Comparison of ENCODE assay signal across 1 cellular context in the genomic region with DNA sequence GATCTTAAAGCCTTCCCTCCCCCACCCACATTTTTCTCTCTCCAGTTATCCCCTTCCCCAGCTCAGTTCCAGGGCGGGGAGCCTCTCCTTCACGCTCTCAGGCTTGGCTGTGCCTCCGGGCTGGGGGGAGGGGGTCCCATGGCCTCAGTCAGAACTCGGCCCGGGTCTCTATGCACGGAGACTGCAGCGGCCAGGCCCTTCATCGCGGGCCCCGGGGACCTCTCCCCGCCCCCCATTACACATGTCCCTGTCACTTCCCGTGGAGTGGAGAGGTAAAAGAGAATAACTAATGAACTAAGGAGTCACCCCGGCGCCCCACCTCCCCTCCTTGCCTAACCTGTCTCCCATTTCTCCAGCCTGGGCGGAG.
TF ChIP-seq lines count a peak whose summit lies in the region.

No MANE protein-coding gene starts in this region.

TF ChIP-seq in GM23338, 12 proteins besides CTCF, POLR2A, EP300 and RAD21 (continued from another document):
- no peak for TF ChIP-seq ZNF462 (CRISPR knock-in tag; IDR thresholded peaks at IDR 0.05)
- no peak for TF ChIP-seq NANOG (IDR thresholded peaks at IDR 0.05; ENCODE audit: borderline replicate concordance)
- TF ChIP-seq ZNF331 (CRISPR knock-in tag; IDR thresholded peaks at IDR 0.05; ENCODE audit: low read depth) = no peak
- TF ChIP-seq STAT1 (IDR thresholded peaks at IDR 0.05; ENCODE audit: unreplicated experiment) = no peak
- TF ChIP-seq EZH2 (IDR thresholded peaks at IDR 0.05; ENCODE audit: low read depth, unreplicated experiment) = no peak
- no peak for TF ChIP-seq ZNF114 (CRISPR knock-in tag; IDR thresholded peaks at IDR 0.05)
- TF ChIP-seq, protein P1, sequence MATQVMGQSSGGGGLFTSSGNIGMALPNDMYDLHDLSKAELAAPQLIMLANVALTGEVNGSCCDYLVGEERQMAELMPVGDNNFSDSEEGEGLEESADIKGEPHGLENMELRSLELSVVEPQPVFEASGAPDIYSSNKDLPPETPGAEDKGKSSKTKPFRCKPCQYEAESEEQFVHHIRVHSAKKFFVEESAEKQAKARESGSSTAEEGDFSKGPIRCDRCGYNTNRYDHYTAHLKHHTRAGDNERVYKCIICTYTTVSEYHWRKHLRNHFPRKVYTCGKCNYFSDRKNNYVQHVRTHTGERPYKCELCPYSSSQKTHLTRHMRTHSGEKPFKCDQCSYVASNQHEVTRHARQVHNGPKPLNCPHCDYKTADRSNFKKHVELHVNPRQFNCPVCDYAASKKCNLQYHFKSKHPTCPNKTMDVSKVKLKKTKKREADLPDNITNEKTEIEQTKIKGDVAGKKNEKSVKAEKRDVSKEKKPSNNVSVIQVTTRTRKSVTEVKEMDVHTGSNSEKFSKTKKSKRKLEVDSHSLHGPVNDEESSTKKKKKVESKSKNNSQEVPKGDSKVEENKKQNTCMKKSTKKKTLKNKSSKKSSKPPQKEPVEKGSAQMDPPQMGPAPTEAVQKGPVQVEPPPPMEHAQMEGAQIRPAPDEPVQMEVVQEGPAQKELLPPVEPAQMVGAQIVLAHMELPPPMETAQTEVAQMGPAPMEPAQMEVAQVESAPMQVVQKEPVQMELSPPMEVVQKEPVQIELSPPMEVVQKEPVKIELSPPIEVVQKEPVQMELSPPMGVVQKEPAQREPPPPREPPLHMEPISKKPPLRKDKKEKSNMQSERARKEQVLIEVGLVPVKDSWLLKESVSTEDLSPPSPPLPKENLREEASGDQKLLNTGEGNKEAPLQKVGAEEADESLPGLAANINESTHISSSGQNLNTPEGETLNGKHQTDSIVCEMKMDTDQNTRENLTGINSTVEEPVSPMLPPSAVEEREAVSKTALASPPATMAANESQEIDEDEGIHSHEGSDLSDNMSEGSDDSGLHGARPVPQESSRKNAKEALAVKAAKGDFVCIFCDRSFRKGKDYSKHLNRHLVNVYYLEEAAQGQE (IDR thresholded peaks at IDR 0.05; ENCODE audit: unreplicated experiment) = no peak
TF ChIP-seq in GM23338: peak in this region for 0.
